Comparison of ENCODE assay signal across 8 cellular contexts in the genomic region with DNA sequence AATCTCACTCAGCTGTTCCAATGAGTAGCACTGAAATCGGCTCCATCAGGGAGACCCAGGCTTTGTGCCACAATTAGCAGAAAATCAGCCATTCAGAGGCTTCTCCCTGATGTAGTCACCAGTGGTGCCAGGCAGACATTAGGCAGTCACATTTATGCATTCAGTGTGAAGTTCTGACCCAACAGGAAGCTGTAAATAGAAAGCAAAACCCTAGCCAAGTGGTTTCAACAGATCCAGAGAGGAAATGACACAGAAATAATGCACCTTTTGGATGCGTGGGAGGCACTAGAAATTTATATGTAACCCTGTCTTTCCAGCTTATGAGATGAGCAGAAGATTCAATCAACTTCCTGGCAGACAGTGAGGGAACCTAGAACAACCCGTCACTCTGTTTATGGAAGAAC.
DNase-seq lines count a peak whose midpoint lies in the region; ATAC-seq, FAIRE-seq and TF ChIP-seq lines count a peak whose summit lies in the region.

No MANE protein-coding gene starts in this region.

- no peak for TF ChIP-seq EP300 in HepG2 (IDR thresholded peaks at IDR 0.05; ENCODE audit: low read depth in 2 of 2, low read length in 2 of 2)
- TF ChIP-seq EP300 in HepG2 (CRISPR knock-in tag; IDR thresholded peaks at IDR 0.05; ENCODE audit: borderline replicate concordance): no peak

- H3K4me3 ChIP-seq in right lobe of liver (no peak overlapping the region), HepG2 (replicated peaks in 1 of 3; ENCODE audit: insufficient read depth in 1 of 3, low read depth in 2 of 3, low read length in 3 of 3) (no peak overlapping the region), neutrophil (ENCODE audit: low read depth in 1 of 2, low read length in 1 of 2) (peak overlapping the region; percentile 22 to 23)

- H3K4me2 ChIP-seq in HepG2 (ENCODE audit: low read depth, low read length): no peak overlapping the region

- WGBS in right lobe of liver (ENCODE audit: insufficient coverage, low coverage, low lambda C conversion rate, missing lambda C conversion rate): 25% methylated on average over 3 of the region's 3 CpGs
- 1% methylated on average over 3 of the region's 3 CpGs for WGBS in HepG2 (ENCODE audit: low lambda C conversion rate)

- H3K36me3 ChIP-seq in right lobe of liver (no peaks in the 10 kb centered on the region), HepG2 (replicated peaks in 1 of 2; ENCODE audit: control insufficient read depth in 1 of 2, insufficient read depth in 2 of 2, low read length in 2 of 2) (no peaks in the 10 kb centered on the region), neutrophil (no peaks in the 10 kb centered on the region)

- H3K9me3 ChIP-seq in right lobe of liver: no peaks in the 10 kb centered on the region
- H3K9me3 ChIP-seq in HepG2 (ENCODE audit: low read length): peaks cover 8% of the 10 kb centered on the region; the same call in 1 of the 2 replicates
- H3K9me3 ChIP-seq in neutrophil: no peaks in the 10 kb centered on the region

- no peaks in the 10 kb centered on the region for H4K20me1 ChIP-seq in HepG2 (ENCODE audit: insufficient read depth, low read length)

- intact Hi-C loops in right lobe of liver (cut with DNase I): no loop called here
- intact Hi-C loops in HepG2 (cut with micrococcal nuclease; ENCODE audit: unreplicated experiment): no loop called here

- TF ChIP-seq RAD21 in HepG2 (CRISPR knock-in tag; IDR thresholded peaks at IDR 0.05): no peak

- DNase-seq in right lobe of liver (no peak), HepG2 (ENCODE audit: low spot score) (no peak), cerebellum (ENCODE audit: low spot score) (peak; percentile 30), HK-2 (ENCODE audit: unreplicated experiment) (no peak), GDM1 (lab: John Stamatoyannopoulos, UW) (no peak)
- DNase-seq in stimulated activated CD8-positive, alpha-beta memory T cell treated with anti-CD3 and anti-CD28 coated beads, Interleukin-4, amount 100 ng/mL, for 48 hours: no peak

- in situ Hi-C loops in HepG2 (cut with HindIII; ENCODE audit: extremely low pct_ligation_motif_present, low pct_unique_long_range_greater_than_20kb): no loop called here

- FAIRE-seq in HepG2 (lab: Jason Lieb, UNC): no peak

- H2AFZ ChIP-seq in HepG2 (ENCODE audit: low read length): no peak overlapping the region

- no peak overlapping the region for H3K9ac ChIP-seq in HepG2 (ENCODE audit: insufficient read depth, low read depth, low read length)

- TF ChIP-seq CTCF in right lobe of liver (IDR thresholded peaks at IDR 0.05) (no peak), HepG2 (CRISPR knock-in tag; IDR thresholded peaks at IDR 0.05) (no peak), neutrophil (IDR thresholded peaks at IDR 0.05) (no peak)

- no TSS peak for BruUV-seq in HepG2 (replicated peaks; lab: Mats Ljungman, UMichigan)

- TF ChIP-seq POLR2A in right lobe of liver (IDR thresholded peaks at IDR 0.05): no peak
- no peak for TF ChIP-seq POLR2A in HepG2 (IDR thresholded peaks at IDR 0.05; ENCODE audit: insufficient read depth in 1 of 2, low read depth in 2 of 2, low read length in 2 of 2)

- H3K27me3 ChIP-seq in right lobe of liver (no peaks in the 10 kb centered on the region), HepG2 (ENCODE audit: control insufficient read depth in 1 of 2, insufficient read depth in 2 of 2, low read length in 2 of 2) (no peaks in the 10 kb centered on the region), neutrophil (no peaks in the 10 kb centered on the region)

- ATAC-seq in right lobe of liver (peak; percentile 44 to 70 (median 62)), HepG2 (no peak), HG03457 (IDR thresholded peaks at IDR 0.05; ENCODE audit: unreplicated experiment) (peak; percentile 74)

- peak overlapping the region in 1 of 3 donors; percentile 24 for H3K27ac ChIP-seq in right lobe of liver
- H3K27ac ChIP-seq in HepG2 (ENCODE audit: extremely low read length, insufficient read depth, low read length): no peak overlapping the region
- peak overlapping the region; percentile 89 for H3K27ac ChIP-seq in neutrophil

- no peaks in the 10 kb centered on the region for H3K4me1 ChIP-seq in right lobe of liver
- H3K4me1 ChIP-seq in HepG2 (ENCODE audit: insufficient read depth, low read length): no peaks in the 10 kb centered on the region
- H3K4me1 ChIP-seq in neutrophil (ENCODE audit: control insufficient read depth in 1 of 2, insufficient read depth in 1 of 2, low read depth in 1 of 2, low read length in 1 of 2): peaks cover 19 to 24% of the 10 kb centered on the region in 2 experiments

- CTCF ChIA-PET in HepG2 (lab: Yijun Ruan, JAX; ENCODE audit: low intra/inter-chr PET ratio, low total read pairs): no interaction called here

- POLR2A ChIA-PET in HepG2 (lab: Yijun Ruan, JAX): no interaction called here

- no peaks in the 10 kb centered on the region for H3K79me2 ChIP-seq in HepG2 (ENCODE audit: insufficient read depth, low read length)

TF ChIP-seq in HepG2, 621 proteins besides CTCF, POLR2A, EP300 and RAD21:
- no peak for TF ChIP-seq CBX2 (IDR thresholded peaks at IDR 0.05; ENCODE audit: low read depth, low read length)
- no peak for TF ChIP-seq CBX2 (CRISPR knock-in tag; IDR thresholded peaks at IDR 0.05; ENCODE audit: low read depth)
- no peak for TF ChIP-seq ZBTB7B (CRISPR knock-in tag; IDR thresholded peaks at IDR 0.05)
- no peak for TF ChIP-seq CC2D1A (CRISPR knock-in tag; IDR thresholded peaks at IDR 0.05)
- TF ChIP-seq NCOR1 (IDR thresholded peaks at IDR 0.05; ENCODE audit: borderline replicate concordance, low read length): no peak
- TF ChIP-seq, protein P1, sequence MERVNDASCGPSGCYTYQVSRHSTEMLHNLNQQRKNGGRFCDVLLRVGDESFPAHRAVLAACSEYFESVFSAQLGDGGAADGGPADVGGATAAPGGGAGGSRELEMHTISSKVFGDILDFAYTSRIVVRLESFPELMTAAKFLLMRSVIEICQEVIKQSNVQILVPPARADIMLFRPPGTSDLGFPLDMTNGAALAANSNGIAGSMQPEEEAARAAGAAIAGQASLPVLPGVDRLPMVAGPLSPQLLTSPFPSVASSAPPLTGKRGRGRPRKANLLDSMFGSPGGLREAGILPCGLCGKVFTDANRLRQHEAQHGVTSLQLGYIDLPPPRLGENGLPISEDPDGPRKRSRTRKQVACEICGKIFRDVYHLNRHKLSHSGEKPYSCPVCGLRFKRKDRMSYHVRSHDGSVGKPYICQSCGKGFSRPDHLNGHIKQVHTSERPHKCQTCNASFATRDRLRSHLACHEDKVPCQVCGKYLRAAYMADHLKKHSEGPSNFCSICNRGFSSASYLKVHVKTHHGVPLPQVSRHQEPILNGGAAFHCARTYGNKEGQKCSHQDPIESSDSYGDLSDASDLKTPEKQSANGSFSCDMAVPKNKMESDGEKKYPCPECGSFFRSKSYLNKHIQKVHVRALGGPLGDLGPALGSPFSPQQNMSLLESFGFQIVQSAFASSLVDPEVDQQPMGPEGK (CRISPR knock-in tag; IDR thresholded peaks at IDR 0.05): no peak
- no peak for TF ChIP-seq CBFB (CRISPR knock-in tag; IDR thresholded peaks at IDR 0.05)
- no peak for TF ChIP-seq MAFF (IDR thresholded peaks at IDR 0.05; ENCODE audit: low read depth, low read length)

Comparison
In these comparisons a context has a peak if more than half of its experiments do, and no peak if none do; other contexts are left out.
1. H3K4me3 ChIP-seq: peak in neutrophil (2 of 2); none in right lobe of liver (0 of 3) and HepG2 (0 of 3).